Comparison of ENCODE assay signal across 23 cellular contexts in the genomic region with DNA sequence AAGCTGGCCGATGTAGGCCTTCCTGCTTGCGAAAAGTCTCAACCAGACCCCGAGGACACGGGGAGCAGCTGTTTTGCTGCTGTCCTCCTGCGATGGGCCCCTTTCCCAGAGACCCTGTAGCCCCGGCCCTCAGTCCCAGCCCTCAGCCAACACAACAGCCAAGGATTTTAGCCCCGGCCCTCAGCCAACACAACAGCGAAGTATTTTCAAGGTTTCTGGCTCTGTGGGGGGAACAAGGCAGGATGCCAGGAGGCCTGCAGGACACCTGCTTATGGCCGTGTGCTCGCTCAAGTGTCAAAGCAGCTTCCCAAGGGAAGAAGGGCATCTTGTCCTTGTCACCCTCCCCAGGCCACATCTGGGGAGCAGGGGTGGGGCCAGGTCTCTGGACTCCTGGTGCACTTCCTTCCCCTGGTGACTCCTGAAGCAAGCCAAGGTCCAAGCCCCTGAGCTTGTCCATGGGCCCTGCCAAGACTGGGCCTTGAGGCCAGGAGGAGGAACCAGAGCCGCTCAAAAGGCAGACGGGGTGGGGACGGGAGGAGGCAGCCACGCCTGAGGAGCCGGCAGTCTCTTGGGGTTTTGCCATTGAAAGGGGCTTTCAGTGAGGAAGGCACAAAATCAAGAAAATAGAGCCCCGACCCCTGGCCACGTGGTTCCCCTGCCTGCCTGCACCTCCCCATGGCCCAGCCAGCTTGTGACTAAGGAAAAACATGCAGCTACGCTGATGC. TPM values are rescaled to one million over a fixed set of nuclear protein-coding genes. Genes with fewer than 3 reads are reported as not detected.
A peak's percentile ranks its signal among the peaks of the same experiment; 100 is the strongest.
DNase-seq lines count a peak whose midpoint lies in the region; ATAC-seq and TF ChIP-seq lines count a peak whose summit lies in the region.
"Had no signal": no experiment of that assay in that cellular context is flagged by ENCODE, and none has a peak within 500 bp of the region (broad histone marks: within the 10 kb centered on the region; RNA-seq: fewer than 3 reads in every experiment).

No MANE protein-coding gene starts in this region.

- peaks cover 1% of the 10 kb centered on the region for H3K79me1 ChIP-seq in neuronal stem cell (ENCODE audit: low read depth, low read length)

- H3K9me3 Mint-ChIP-seq in WTC11 = no peaks in the 10 kb centered on the region
- H3K9me3 Mint-ChIP-seq: H9 had no signal

- POLR2A ChIA-PET in WTC11 (lab: Charles Lee) = no interaction called here

- ATAC-seq in WTC11 = no peak
- ATAC-seq in Right ventricle myocardium superior (ENCODE audit: poor library complexity) = no peak

- H3K4me1 Mint-ChIP-seq in WTC11 = 0 out of 2 replicates have a peak, but pooled peaks cover 3% of the 10 kb centered on the region

- WGBS in neuronal stem cell (ENCODE audit: extremely low coverage in 2 of 2, insufficient read length in 2 of 2, insufficient replicate concordance in 1 of 2), 2 donors = no CpG with 5 or more reads among the region's 18 CpGs

- no peak overlapping the region for H3K27ac ChIP-seq in neuronal stem cell (replicated peaks; ENCODE audit: low read length)
- H3K27ac ChIP-seq: RWPE1 had no signal

- peaks cover 37% of the 10 kb centered on the region for H3K4me1 ChIP-seq in BE2C
- H3K4me1 ChIP-seq in neuronal stem cell (ENCODE audit: control insufficient read depth in 2 of 2, insufficient read depth in 1 of 2, low read depth in 1 of 2, low read length in 2 of 2) = no peaks in the 10 kb centered on the region

- H2AFZ ChIP-seq in neuronal stem cell (ENCODE audit: low read length) = no peak overlapping the region

- H3K27me3 ChIP-seq in BE2C (no peaks in the 10 kb centered on the region), neuronal stem cell (ENCODE audit: control insufficient read depth in 3 of 3, insufficient read depth in 3 of 3, low read depth in 1 of 3, low read length in 3 of 3) (peaks cover 3 to 94% (median 34%) of the 10 kb centered on the region in 3 experiments)

- no peak overlapping the region for H3K18ac ChIP-seq in neuronal stem cell (ENCODE audit: low read length)

- in situ Hi-C loops in G401 (cut with HindIII; ENCODE audit: low sequenced_read_pairs) = loop anchor here (10.0 kb wide), 1 partner anchor 92 kb away; no protein-coding TSS in a partner anchor

- CTCF ChIA-PET in WTC11 (lab: Charles Lee) = interaction anchor here (1.2 to 2.1 kb wide), 2 partner anchors 12 to 109 kb away, joined by 4 to 7 read pairs; no protein-coding TSS in a partner anchor

- H3K27ac Mint-ChIP-seq in WTC11 = no peak overlapping the region
- H3K27ac Mint-ChIP-seq: H9 had no signal

- H3K4me2 ChIP-seq in neuronal stem cell (ENCODE audit: insufficient read depth, low read length, poor library complexity, severe bottlenecking) = no peak overlapping the region
- H3K4me2 ChIP-seq: SK-N-SH had no signal

- no peak overlapping the region for H2BK5ac ChIP-seq in neuronal stem cell (ENCODE audit: low read length)

- H3K23ac ChIP-seq in neuronal stem cell (ENCODE audit: low read depth, low read length, poor library complexity) = peak overlapping the region; percentile 25

- H2BK12ac ChIP-seq in neuronal stem cell (ENCODE audit: low read length) = no peak overlapping the region

- DNase-seq in BE2C (peak; percentile 72), G401 (ENCODE audit: low spot score) (peak; percentile 26), WTC11 (ENCODE audit: low spot score) (no peak), neuronal stem cell (ENCODE audit: low spot score) (no peak), Right ventricle myocardium superior (no peak), NCI-H510A treated with DMSO at 0.1 percent for 48 hours (lab: John Stamatoyannopoulos, UW) (no peak), T-helper 1 cell (no peak), NCI-H2029 treated with DMSO at 0.1 percent for 48 hours (lab: John Stamatoyannopoulos, UW) (no peak)
- DNase-seq: AML-193, DND-41, H9, KG1, NCI-H1092, NCI-H1436, NCI-H187 treated with DMSO at 0.1 percent for 48 hours, NCI-H345, NCI-H526, SIG-M5, SK-N-SH had no signal

- peaks cover 19% of the 10 kb centered on the region for H3K27me3 Mint-ChIP-seq in WTC11 (ENCODE audit: low read depth)

- no peak for TF ChIP-seq CTCF in BE2C (IDR thresholded peaks at IDR 0.05; ENCODE audit: low read depth, low read length)
- TF ChIP-seq CTCF in WTC11 (IDR thresholded peaks at IDR 0.05) = no peak

- H3K4me3 Mint-ChIP-seq in WTC11 = peak overlapping the region; percentile 52

- peak overlapping the region; percentile 1 for H3K14ac ChIP-seq in neuronal stem cell (ENCODE audit: low read length)

- no peak overlapping the region for H2BK15ac ChIP-seq in neuronal stem cell (ENCODE audit: low read length)

- H3K4me3 ChIP-seq in BE2C (ENCODE audit: low read depth, low read length) = peak overlapping the region; percentile 3; the same call in 1 of the 2 replicates
- no peak overlapping the region for H3K4me3 ChIP-seq in neuronal stem cell (ENCODE audit: low read length in 2 of 2)

- no peak overlapping the region for H4K8ac ChIP-seq in neuronal stem cell (ENCODE audit: low read depth, low read length)

- H3K9ac ChIP-seq in neuronal stem cell (ENCODE audit: low read depth, low read length, poor library complexity) = no peak overlapping the region
- H3K9ac ChIP-seq: SK-N-SH had no signal

- no peak overlapping the region for H4K91ac ChIP-seq in neuronal stem cell (ENCODE audit: low read depth, low read length, poor library complexity)

- H2BK120ac ChIP-seq in neuronal stem cell (ENCODE audit: low read depth, low read length) = no peak overlapping the region

- H3K36me3 Mint-ChIP-seq in WTC11 = no peaks in the 10 kb centered on the region

- intact Hi-C loops in Right ventricle myocardium superior (cut with DNase I) = no loop called here

- H3K36me3 ChIP-seq in BE2C (no peaks in the 10 kb centered on the region), neuronal stem cell (replicated peaks in 1 of 2; ENCODE audit: control insufficient read depth in 2 of 2, insufficient read depth in 2 of 2, low read length in 2 of 2) (no peaks in the 10 kb centered on the region)

- H2AK5ac ChIP-seq in neuronal stem cell (ENCODE audit: low read depth, low read length) = no peak overlapping the region

- H3K4ac ChIP-seq in neuronal stem cell (ENCODE audit: low read length) = no peak overlapping the region

- no peaks in the 10 kb centered on the region for H3K9me3 ChIP-seq in BE2C
- no peaks in the 10 kb centered on the region for H3K9me3 ChIP-seq in neuronal stem cell (replicated peaks in 1 of 2; ENCODE audit: control insufficient read depth in 2 of 2, insufficient read depth in 1 of 2, low read depth in 1 of 2, low read length in 2 of 2)
- H3K9me3 ChIP-seq: SK-N-SH had no signal

TF ChIP-seq in WTC11, 78 proteins besides CTCF, POLR2A, EP300 and RAD21 (continues in another document):
- TF ChIP-seq E2F5 (CRISPR knock-in tag; IDR thresholded peaks at IDR 0.05) = no peak
- TF ChIP-seq TCF7 (CRISPR knock-in tag; IDR thresholded peaks at IDR 0.05; ENCODE audit: low read depth) = no peak
- TF ChIP-seq MYBL2 (CRISPR knock-in tag; IDR thresholded peaks at IDR 0.05) = no peak
- TF ChIP-seq RORB (CRISPR knock-in tag; IDR thresholded peaks at IDR 0.05) = no peak

RNA-seq across cellular contexts. Expression of gene KCNT1, which starts 10.7 kb away (rescaled TPM):
- polyA plus RNA-seq in BE2C (2012; ENCODE audit: insufficient read depth, insufficient read length, low read depth) = 55.4 TPM
- total RNA-seq in G401 (2014; rRNA removed; shearing (Covaris generic)) = not detected in 2 replicates
- total RNA-seq in WTC11 (2021) = 0.13 to 0.16 TPM (median 0.14 TPM) in 3 replicates
- 0.10 TPM for polyA plus RNA-seq in neuronal stem cell (2013, experiment 1 of 2)
- polyA plus RNA-seq in neuronal stem cell (2013, experiment 2 of 2) = 0.07 TPM
- total RNA-seq in Right ventricle myocardium superior = 3.9 TPM
- total RNA-seq: A172, HT1080 had no signal
- polyA plus RNA-seq: AG04450 had no signal

RNA-seq across cellular contexts. Expression of gene SOHLH1, which starts 13.5 kb away (rescaled TPM):
- polyA plus RNA-seq in BE2C (2012; ENCODE audit: insufficient read depth, insufficient read length, low read depth) = 6.7 TPM
- not detected in 2 replicates for total RNA-seq in G401 (2014; rRNA removed; shearing (Covaris generic))
- not detected in 3 replicates for total RNA-seq in WTC11 (2021)
- not detected for polyA plus RNA-seq in neuronal stem cell (2013, experiment 1 of 2)
- not detected for polyA plus RNA-seq in neuronal stem cell (2013, experiment 2 of 2)
- total RNA-seq in Right ventricle myocardium superior = not detected
- total RNA-seq: A172, H9, HT1080 had no signal
- polyA plus RNA-seq: AG04450, SK-N-SH had no signal

RNA-seq across cellular contexts. Expression of gene LCN9, which starts 49.6 kb away (rescaled TPM):
- polyA plus RNA-seq in BE2C (2012; ENCODE audit: insufficient read depth, insufficient read length, low read depth) = not detected
- total RNA-seq in G401 (2014; rRNA removed; shearing (Covaris generic)) = not detected in 2 replicates
- total RNA-seq in WTC11 (2021) (1.4 to 2.6 TPM (median 1.7 TPM) in 3 replicates), Right ventricle myocardium superior (not detected)
- polyA plus RNA-seq in neuronal stem cell (2013, experiment 1 of 2) = 0.85 TPM
- 0.83 TPM for polyA plus RNA-seq in neuronal stem cell (2013, experiment 2 of 2)
- total RNA-seq: A172, HT1080 had no signal
- polyA plus RNA-seq: AG04450, SK-N-SH had no signal

Comparison
In these comparisons a context has a peak if more than half of its experiments do, and no peak if none do; other contexts are left out.
1. DNase-seq: peak in BE2C (single experiment) and G401 (single experiment); none in WTC11 (single experiment), neuronal stem cell (single experiment), Right ventricle myocardium superior (single experiment), NCI-H510A treated with DMSO at 0.1 percent for 48 hours (single experiment), T-helper 1 cell (0 of 5) and NCI-H2029 treated with DMSO at 0.1 percent for 48 hours (single experiment).